Comparison of ENCODE assay signal across 9 cellular contexts in the genomic region with DNA sequence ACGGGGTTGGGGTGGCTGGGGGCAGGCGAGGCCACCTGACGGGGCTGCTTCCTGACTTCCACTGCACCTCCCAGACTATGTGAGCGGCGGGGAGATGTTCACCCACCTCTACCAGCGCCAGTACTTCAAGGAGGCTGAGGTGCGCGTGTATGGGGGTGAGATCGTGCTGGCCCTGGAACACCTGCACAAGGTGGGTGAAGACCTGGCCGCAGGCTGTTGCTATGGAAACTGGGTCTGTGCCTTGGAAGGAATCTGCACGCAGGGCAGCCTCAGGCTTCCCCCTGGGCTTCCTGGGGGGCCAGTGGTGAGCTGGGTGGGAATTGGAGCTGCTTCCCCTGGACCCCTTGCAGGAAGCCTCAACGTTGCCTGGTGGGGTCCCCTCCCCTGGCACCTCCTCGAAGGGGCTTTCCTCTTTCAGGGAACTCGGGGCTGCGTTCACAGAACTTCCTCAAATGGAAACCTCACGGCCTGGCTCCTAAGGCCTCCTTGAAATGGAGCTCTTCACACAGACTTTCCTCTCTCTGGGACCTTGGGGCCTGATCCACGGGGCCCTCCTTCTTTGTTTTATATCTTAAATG. TPM values are rescaled to one million over a fixed set of nuclear protein-coding genes. Genes with fewer than 3 reads are reported as not detected.
DNase-seq lines count a peak whose midpoint lies in the region; ATAC-seq, FAIRE-seq and TF ChIP-seq lines count a peak whose summit lies in the region.
"Had no signal": no experiment of that assay in that cellular context is flagged by ENCODE, and none has a peak within 500 bp of the region (broad histone marks: within the 10 kb centered on the region; RNA-seq: fewer than 3 reads in every experiment).

No MANE protein-coding gene starts in this region.

- H3K9me3 ChIP-seq in psoas muscle: no peaks in the 10 kb centered on the region

- H3K36me3 ChIP-seq in bronchial epithelial cell (ENCODE audit: control insufficient read depth, insufficient read depth, low read length): peaks cover 36% of the 10 kb centered on the region
- H3K36me3 ChIP-seq in psoas muscle (ENCODE audit: insufficient read depth in 1 of 2, low read depth in 1 of 2): peaks cover 0 to 50% of the 10 kb centered on the region in 2 donors

- H3K4me3 ChIP-seq in bronchial epithelial cell (ENCODE audit: low read depth, low read length) (peak overlapping the region; percentile 95), psoas muscle (peak overlapping the region; percentile 95)

- H3K27ac ChIP-seq in psoas muscle: no peak overlapping the region

- peak; percentile 21 for DNase-seq in GDM1 (lab: John Stamatoyannopoulos, UW)
- DNase-seq in MV-4-11 (lab: John Stamatoyannopoulos, UW): peak; percentile 63
- no peak for DNase-seq in bronchial epithelial cell (ENCODE audit: low read depth)
- DNase-seq in psoas muscle: no peak
- DNase-seq in NCI-H69 (lab: John Stamatoyannopoulos, UW): no peak
- DNase-seq in foreskin melanocyte: no peak
- no peak for DNase-seq in kidney glomerular epithelial cell (lab: John Stamatoyannopoulos, UW)
- DNase-seq: left ventricle myocardium superior had no signal

- ATAC-seq in psoas muscle (no peak), GM21825 (IDR thresholded peaks at IDR 0.05; ENCODE audit: unreplicated experiment) (no peak)
- ATAC-seq: left ventricle myocardium superior had no signal

- peaks cover 6% of the 10 kb centered on the region for H3K4me1 ChIP-seq in psoas muscle

- WGBS in psoas muscle, 3 donors: 79 to 81% (median 79%) methylated on average over 16 to 17 of the region's 17 CpGs

- intact Hi-C loops in psoas muscle (cut with DNase I): no loop called here

- no peak for TF ChIP-seq CTCF in bronchial epithelial cell (IDR thresholded peaks at IDR 0.05; ENCODE audit: insufficient read depth, low read length, severe bottlenecking)
- no peak for TF ChIP-seq CTCF in psoas muscle (IDR thresholded peaks at IDR 0.05)

- FAIRE-seq in bronchial epithelial cell (lab: Jason Lieb, UNC): no peak

- H3K27me3 ChIP-seq in bronchial epithelial cell (ENCODE audit: control insufficient read depth, insufficient read depth, low read length) (no peaks in the 10 kb centered on the region), psoas muscle (ENCODE audit: insufficient read depth in 3 of 3, low read length in 2 of 3) (no peaks in the 10 kb centered on the region)

RNA-seq across cellular contexts. Expression of gene RPS6KA4, which starts 1.5 kb away (rescaled TPM):
- total RNA-seq in bronchial epithelial cell: 39.7 and 59.5 TPM in 2 replicates
- total RNA-seq in psoas muscle: 10 to 100 TPM in 3 of 4 donors, 1 to 10 TPM in 1; 9.5 to 15.9 (median 13.6) TPM
- 10 to 100 TPM; 11.5 to 13.8 (median 13.1) TPM for polyA plus RNA-seq in psoas muscle

RNA-seq across cellular contexts. Expression of gene CCDC88B, which starts 20.5 kb away (rescaled TPM):
- 2.9 TPM in 2 replicates for total RNA-seq in bronchial epithelial cell
- 1 to 10 TPM; 1.4 to 2.9 (median 2.2) TPM for total RNA-seq in psoas muscle
- polyA plus RNA-seq in psoas muscle: 1 to 10 TPM; 2.5 to 3.6 (median 3.2) TPM

RNA-seq across cellular contexts. Expression of gene PRDX5, which starts 42.6 kb away (rescaled TPM):
- total RNA-seq in bronchial epithelial cell (649 and 769 TPM in 2 replicates), psoas muscle (100 to 1,000 TPM; 122 to 178 (median 156) TPM)
- 100 to 1,000 TPM; 304 to 323 (median 321) TPM for polyA plus RNA-seq in psoas muscle

RNA-seq across cellular contexts. Expression of gene TRMT112, which starts 43.1 kb away (rescaled TPM):
- 355 and 587 TPM in 2 replicates for total RNA-seq in bronchial epithelial cell
- total RNA-seq in psoas muscle: 100 to 1,000 TPM in 1 of 4 donors, 10 to 100 TPM in 3; 78.1 to 135 (median 88.0) TPM
- polyA plus RNA-seq in psoas muscle: 100 to 1,000 TPM; 125 to 311 (median 190) TPM

RNA-seq across cellular contexts. Expression of gene ESRRA, which starts 55.2 kb away (rescaled TPM):
- total RNA-seq in bronchial epithelial cell (76.9 and 139 TPM in 2 replicates), psoas muscle (100 to 1,000 TPM; 104 to 261 (median 146) TPM)
- 100 to 1,000 TPM; 274 to 362 (median 316) TPM for polyA plus RNA-seq in psoas muscle

Comparison
In these comparisons a context has a peak if more than half of its experiments do, and no peak if none do; other contexts are left out.
1. DNase-seq: peak in GDM1 (single experiment) and MV-4-11 (single experiment); none in bronchial epithelial cell (single experiment), psoas muscle (0 of 2), NCI-H69 (single experiment), foreskin melanocyte (single experiment) and kidney glomerular epithelial cell (single experiment).